1 cellular context compared by ENCODE assay signal in the genomic region with DNA sequence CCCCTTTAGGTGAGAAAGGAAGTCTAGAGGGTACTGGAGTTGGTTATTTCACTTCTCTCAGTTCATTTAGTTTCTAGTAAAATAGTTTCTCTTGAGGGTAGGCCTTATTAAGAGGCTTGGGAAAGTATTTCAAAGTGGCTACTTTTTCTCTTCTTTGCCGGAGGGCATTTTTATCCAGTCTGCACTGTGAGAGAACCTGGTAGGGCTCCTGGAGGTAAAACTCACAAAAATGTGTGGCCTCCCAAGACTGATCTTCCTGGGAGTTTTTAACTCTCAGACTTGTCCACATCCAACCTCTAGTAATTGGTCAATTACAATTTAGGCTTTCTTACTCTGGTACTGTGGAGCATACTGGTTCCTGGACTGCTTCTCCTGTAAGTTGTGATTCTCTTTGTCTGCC.
TF ChIP-seq lines count a peak whose summit lies in the region.

No MANE protein-coding gene starts in this region.

TF ChIP-seq in HEK293, 187 proteins besides CTCF, POLR2A, EP300 and RAD21 (continued from another document):
- TF ChIP-seq, protein P1, sequence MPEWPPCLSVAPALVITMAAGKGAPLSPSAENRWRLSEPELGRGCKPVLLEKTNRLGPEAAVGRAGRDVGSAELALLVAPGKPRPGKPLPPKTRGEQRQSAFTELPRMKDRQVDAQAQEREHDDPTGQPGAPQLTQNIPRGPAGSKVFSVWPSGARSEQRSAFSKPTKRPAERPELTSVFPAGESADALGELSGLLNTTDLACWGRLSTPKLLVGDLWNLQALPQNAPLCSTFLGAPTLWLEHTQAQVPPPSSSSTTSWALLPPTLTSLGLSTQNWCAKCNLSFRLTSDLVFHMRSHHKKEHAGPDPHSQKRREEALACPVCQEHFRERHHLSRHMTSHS (tag by site-specific recombination; IDR thresholded peaks at IDR 0.05) = no peak
- TF ChIP-seq ZFP3 (tag by site-specific recombination; IDR thresholded peaks at IDR 0.05; ENCODE audit: low read depth) (no peak), ZNF335 (tag by site-specific recombination; conservative IDR thresholded peaks at IDR 0.05) (no peak), GLIS1 (tag by site-specific recombination; IDR thresholded peaks at IDR 0.05) (peak; percentile 78), ZNF624 (tag by site-specific recombination; IDR thresholded peaks at IDR 0.05) (no peak)
- TF ChIP-seq, protein P2, sequence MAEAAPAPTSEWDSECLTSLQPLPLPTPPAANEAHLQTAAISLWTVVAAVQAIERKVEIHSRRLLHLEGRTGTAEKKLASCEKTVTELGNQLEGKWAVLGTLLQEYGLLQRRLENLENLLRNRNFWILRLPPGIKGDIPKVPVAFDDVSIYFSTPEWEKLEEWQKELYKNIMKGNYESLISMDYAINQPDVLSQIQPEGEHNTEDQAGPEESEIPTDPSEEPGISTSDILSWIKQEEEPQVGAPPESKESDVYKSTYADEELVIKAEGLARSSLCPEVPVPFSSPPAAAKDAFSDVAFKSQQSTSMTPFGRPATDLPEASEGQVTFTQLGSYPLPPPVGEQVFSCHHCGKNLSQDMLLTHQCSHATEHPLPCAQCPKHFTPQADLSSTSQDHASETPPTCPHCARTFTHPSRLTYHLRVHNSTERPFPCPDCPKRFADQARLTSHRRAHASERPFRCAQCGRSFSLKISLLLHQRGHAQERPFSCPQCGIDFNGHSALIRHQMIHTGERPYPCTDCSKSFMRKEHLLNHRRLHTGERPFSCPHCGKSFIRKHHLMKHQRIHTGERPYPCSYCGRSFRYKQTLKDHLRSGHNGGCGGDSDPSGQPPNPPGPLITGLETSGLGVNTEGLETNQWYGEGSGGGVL (tag by site-specific recombination; IDR thresholded peaks at IDR 0.05) = no peak
- TF ChIP-seq, protein P3, sequence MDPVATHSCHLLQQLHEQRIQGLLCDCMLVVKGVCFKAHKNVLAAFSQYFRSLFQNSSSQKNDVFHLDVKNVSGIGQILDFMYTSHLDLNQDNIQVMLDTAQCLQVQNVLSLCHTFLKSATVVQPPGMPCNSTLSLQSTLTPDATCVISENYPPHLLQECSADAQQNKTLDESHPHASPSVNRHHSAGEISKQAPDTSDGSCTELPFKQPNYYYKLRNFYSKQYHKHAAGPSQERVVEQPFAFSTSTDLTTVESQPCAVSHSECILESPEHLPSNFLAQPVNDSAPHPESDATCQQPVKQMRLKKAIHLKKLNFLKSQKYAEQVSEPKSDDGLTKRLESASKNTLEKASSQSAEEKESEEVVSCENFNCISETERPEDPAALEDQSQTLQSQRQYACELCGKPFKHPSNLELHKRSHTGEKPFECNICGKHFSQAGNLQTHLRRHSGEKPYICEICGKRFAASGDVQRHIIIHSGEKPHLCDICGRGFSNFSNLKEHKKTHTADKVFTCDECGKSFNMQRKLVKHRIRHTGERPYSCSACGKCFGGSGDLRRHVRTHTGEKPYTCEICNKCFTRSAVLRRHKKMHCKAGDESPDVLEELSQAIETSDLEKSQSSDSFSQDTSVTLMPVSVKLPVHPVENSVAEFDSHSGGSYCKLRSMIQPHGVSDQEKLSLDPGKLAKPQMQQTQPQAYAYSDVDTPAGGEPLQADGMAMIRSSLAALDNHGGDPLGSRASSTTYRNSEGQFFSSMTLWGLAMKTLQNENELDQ (tag by site-specific recombination; IDR thresholded peaks at IDR 0.05; ENCODE audit: low read depth) = no peak
